37 cellular contexts compared by ENCODE assay signal in genomic region chr2:111113838-111114237, GRCh38.
"Had no signal": no experiment of that assay in that cellular context is flagged by ENCODE, and none has a peak within 500 bp of the region (broad histone marks: within the 10 kb centered on the region; RNA-seq: fewer than 3 reads in every experiment).

No MANE protein-coding gene starts in this region.

- H3K4me3 Mint-ChIP-seq: activated B cell treated with CpG ODN at 0.5 μM for 24 hours; activated CD4-positive, alpha-beta memory T cell treated with anti-CD3 and anti-CD28 coated beads for 36 hours; activated CD4-positive, alpha-beta T cell treated with anti-CD3 and anti-CD28 coated beads, Interleukin-2, amount 10 ng/mL, durations not matched to agents 24 days and 14 days; activated CD8-positive, alpha-beta T cell treated with anti-CD3 and anti-CD28 coated beads for 36 hours; activated naive CD4-positive, alpha-beta T cell treated with anti-CD3 and anti-CD28 coated beads for 36 hours; activated naive CD8-positive, alpha-beta T cell treated with anti-CD3 and anti-CD28 coated beads for 36 hours; activated T-cell treated with anti-CD3 and anti-CD28 coated beads, Interleukin-2, amount 50 U/mL, for 4 hours; activated T-cell treated with anti-CD3 and anti-CD28 coated beads, Interleukin-2, amount 50 U/mL, for 72 hours; activated T-helper 1 cell treated with anti-CD3 and anti-CD28 coated beads, Interleukin-12 subunit alpha, Interleukin-12 subunit beta, Interleukin-2, Interleukin-4 antibody, amounts not matched to agents 30 ng/mL and 10 ng/mL and 1 ng/mL, durations not matched to agents 14 hours and 24 hours and 36 hours; activated T-helper 17 cell treated with anti-CD3 and anti-CD28 coated beads, Interleukin-2, amount 50 U/mL, for 72 hours; T-helper 1 cell treated with Interleukin-12 subunit alpha and Interleukin-12 subunit beta and Interleukin-4 antibody, amounts not matched to agents 30 μg/mL and 1 μg/mL, for 36 hours; T-helper 2 cell treated with Interferon-gamma antibody and Interleukin-4, amounts not matched to agents 5 μg/mL and 100 μg/mL, for 36 hours had no signal

- H3K36me3 Mint-ChIP-seq: activated CD4-positive, alpha-beta memory T cell treated with anti-CD3 and anti-CD28 coated beads for 36 hours; activated naive CD4-positive, alpha-beta T cell treated with anti-CD3 and anti-CD28 coated beads, Interleukin-2, amount 50 U/mL, for 72 hours; activated naive CD8-positive, alpha-beta T cell treated with anti-CD3 and anti-CD28 coated beads for 36 hours had no signal

- H3K36me3 ChIP-seq: adrenal gland, brain microvascular endothelial cell, breast epithelium had no signal

- ATAC-seq: activated CD8-positive, alpha-beta T cell treated with anti-CD3 and anti-CD28 coated beads for 36 hours; activated naive CD4-positive, alpha-beta T cell treated with anti-CD3 and anti-CD28 coated beads, Interleukin-2, amount 50 U/mL, for 72 hours; activated T-cell treated with anti-CD3 and anti-CD28 coated beads, Interleukin-2, amount 50 U/mL, for 4 hours; activated T-cell treated with anti-CD3 and anti-CD28 coated beads, Interleukin-2, amount 50 U/mL, for 72 hours; activated T-helper 17 cell treated with anti-CD3 and anti-CD28 coated beads, Interleukin-2, amount 50 U/mL, for 72 hours; body of pancreas had no signal

- H3K27ac ChIP-seq: adrenal gland, body of pancreas, brain microvascular endothelial cell, breast epithelium, VCaP had no signal

- H3K27ac Mint-ChIP-seq: activated B cell treated with CpG ODN at 0.5 μM for 24 hours; activated CD4-positive, alpha-beta memory T cell treated with anti-CD3 and anti-CD28 coated beads for 36 hours; activated CD4-positive, alpha-beta T cell treated with anti-CD3 and anti-CD28 coated beads, Interleukin-2, amount 10 ng/mL, durations not matched to agents 24 days and 14 days; activated CD8-positive, alpha-beta T cell treated with anti-CD3 and anti-CD28 coated beads for 36 hours; activated naive CD4-positive, alpha-beta T cell treated with anti-CD3 and anti-CD28 coated beads for 36 hours; activated naive CD4-positive, alpha-beta T cell treated with anti-CD3 and anti-CD28 coated beads, Interleukin-2, amount 50 U/mL, for 72 hours; activated naive CD8-positive, alpha-beta T cell treated with anti-CD3 and anti-CD28 coated beads for 36 hours; activated T-cell treated with anti-CD3 and anti-CD28 coated beads, Interleukin-2, amount 50 U/mL, for 72 hours; activated T-helper 1 cell treated with anti-CD3 and anti-CD28 coated beads, Interleukin-12 subunit alpha, Interleukin-12 subunit beta, Interleukin-2, Interleukin-4 antibody, amounts not matched to agents 30 ng/mL and 10 ng/mL and 1 ng/mL, durations not matched to agents 14 hours and 24 hours and 36 hours; activated T-helper 17 cell treated with anti-CD3 and anti-CD28 coated beads, Interleukin-2, amount 50 U/mL, for 72 hours; T-helper 1 cell treated with Interleukin-12 subunit alpha and Interleukin-12 subunit beta and Interleukin-4 antibody, amounts not matched to agents 30 μg/mL and 1 μg/mL, for 36 hours; T-helper 2 cell treated with Interferon-gamma antibody and Interleukin-4, amounts not matched to agents 5 μg/mL and 100 μg/mL, for 36 hours had no signal

- H3K4me1 ChIP-seq: breast epithelium had no signal

- H3K4me3 ChIP-seq: adrenal gland, body of pancreas, breast epithelium had no signal

- FAIRE-seq: astrocyte, TTC549 had no signal

- DNase-seq: activated B cell treated with CpG ODN at 0.5 μM for 24 hours; activated CD4-positive, alpha-beta memory T cell treated with anti-CD3 and anti-CD28 coated beads for 36 hours; activated CD4-positive, alpha-beta T cell treated with anti-CD3 and anti-CD28 coated beads for 4 hours; activated CD4-positive, alpha-beta T cell treated with anti-CD3 and anti-CD28 coated beads, Interleukin-2, amount 50 U/mL, for 1 hour; activated CD4-positive, alpha-beta T cell treated with anti-CD3 and anti-CD28 coated beads, Interleukin-2, amount 50 U/mL, for 4 hours; activated CD4-positive, CD25-positive, alpha-beta regulatory T cell treated with anti-CD3 and anti-CD28 coated beads, Interleukin-2, amount 50 U/mL, for 72 hours; activated CD8-positive, alpha-beta memory T cell treated with anti-CD3 and anti-CD28 coated beads, Interleukin-2, amount 50 U/mL, for 4 hours; activated CD8-positive, alpha-beta T cell treated with anti-CD3 and anti-CD28 coated beads for 36 hours; activated effector memory CD4-positive, alpha-beta T cell treated with anti-CD3 and anti-CD28 coated beads, Interleukin-2, amount 50 U/mL, for 16 hours; activated gamma-delta T cell treated with Interleukin-2 at 50 U/mL for 16 hours; activated naive CD4-positive, alpha-beta T cell; activated naive CD4-positive, alpha-beta T cell treated with anti-CD3 and anti-CD28 coated beads for 36 hours; activated naive CD4-positive, alpha-beta T cell treated with anti-CD3 and anti-CD28 coated beads, Interleukin-2, amount 50 U/mL, for 16 hours; activated naive CD8-positive, alpha-beta T cell treated with anti-CD3 and anti-CD28 coated beads for 36 hours; activated T-cell treated with anti-CD3 and anti-CD28 coated beads for 4 hours; activated T-cell treated with anti-CD3 and anti-CD28 coated beads, Interleukin-2, amount 50 U/mL, for 1 hour; activated T-cell treated with anti-CD3 and anti-CD28 coated beads, Interleukin-2, amount 50 U/mL, for 4 hours; activated T-cell treated with anti-CD3 and anti-CD28 coated beads, Interleukin-2, amount 50 U/mL, for 72 hours; adrenal gland; amniotic stem cell; aorta; body of pancreas; brain microvascular endothelial cell; central memory CD4-positive, alpha-beta T cell; T-helper 1 cell; T-helper 2 cell; T-helper 9 cell had no signal

- H3K9me3 ChIP-seq: adrenal gland, body of pancreas, breast epithelium had no signal

- H3K9me3 Mint-ChIP-seq: activated B cell treated with CpG ODN at 0.5 μM for 24 hours; activated CD4-positive, alpha-beta memory T cell treated with anti-CD3 and anti-CD28 coated beads for 36 hours; activated CD4-positive, alpha-beta T cell treated with anti-CD3 and anti-CD28 coated beads, Interleukin-2, amount 10 ng/mL, durations not matched to agents 24 days and 14 days; activated CD8-positive, alpha-beta T cell treated with anti-CD3 and anti-CD28 coated beads for 36 hours; activated naive CD4-positive, alpha-beta T cell treated with anti-CD3 and anti-CD28 coated beads for 36 hours; activated naive CD4-positive, alpha-beta T cell treated with anti-CD3 and anti-CD28 coated beads, Interleukin-2, amount 50 U/mL, for 72 hours; activated naive CD8-positive, alpha-beta T cell treated with anti-CD3 and anti-CD28 coated beads for 36 hours; activated T-cell treated with anti-CD3 and anti-CD28 coated beads, Interleukin-2, amount 50 U/mL, for 4 hours; activated T-cell treated with anti-CD3 and anti-CD28 coated beads, Interleukin-2, amount 50 U/mL, for 72 hours; activated T-helper 1 cell treated with anti-CD3 and anti-CD28 coated beads, Interleukin-12 subunit alpha, Interleukin-12 subunit beta, Interleukin-2, Interleukin-4 antibody, amounts not matched to agents 30 ng/mL and 10 ng/mL and 1 ng/mL, durations not matched to agents 14 hours and 24 hours and 36 hours; activated T-helper 17 cell treated with anti-CD3 and anti-CD28 coated beads, Interleukin-2, amount 50 U/mL, for 72 hours; T-helper 1 cell treated with Interleukin-12 subunit alpha and Interleukin-12 subunit beta and Interleukin-4 antibody, amounts not matched to agents 30 μg/mL and 1 μg/mL, for 36 hours; T-helper 2 cell treated with Interferon-gamma antibody and Interleukin-4, amounts not matched to agents 5 μg/mL and 100 μg/mL, for 36 hours had no signal

- H3K27me3 ChIP-seq: body of pancreas, breast epithelium had no signal
